1 cellular context compared by ENCODE assay signal in the genomic region with DNA sequence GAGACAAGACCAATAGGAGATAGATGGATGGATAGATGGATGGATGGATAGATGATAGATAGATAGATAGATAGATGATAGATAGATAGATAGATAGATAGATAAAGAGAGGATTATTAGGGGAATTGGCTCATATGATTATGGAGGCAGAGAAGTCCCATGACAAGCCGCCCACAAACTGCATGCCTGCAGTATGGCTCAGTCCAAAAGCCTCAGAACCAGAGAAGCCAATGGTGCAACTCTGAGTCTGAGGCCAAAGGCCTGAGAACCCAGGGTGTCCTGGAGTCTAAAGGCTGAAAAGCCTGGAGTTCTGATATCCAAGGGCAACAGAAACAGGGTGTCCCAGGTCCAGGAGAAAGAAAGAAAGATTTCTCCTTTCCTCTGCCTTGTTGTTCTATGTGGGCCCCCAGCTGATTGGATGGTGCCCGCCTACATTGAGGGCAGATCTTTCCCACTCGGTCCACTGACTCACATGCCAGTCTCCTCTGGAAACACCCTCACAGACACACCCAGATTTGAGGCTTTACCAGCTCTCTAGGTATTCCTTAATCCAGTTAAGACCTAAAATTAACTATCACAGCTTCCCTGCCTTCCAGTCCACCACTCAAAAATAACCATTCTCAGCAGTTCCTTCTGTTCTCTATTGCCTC.
TF ChIP-seq lines count a peak whose summit lies in the region.

No MANE protein-coding gene starts in this region.

TF ChIP-seq in HepG2, 621 proteins besides CTCF, POLR2A, EP300 and RAD21:
- TF ChIP-seq ZNF564 (CRISPR knock-in tag; IDR thresholded peaks at IDR 0.05) (peak; percentile 94), ZNF34 (CRISPR knock-in tag; IDR thresholded peaks at IDR 0.05; ENCODE audit: borderline replicate concordance) (no peak)
